8 cellular contexts compared by ENCODE assay signal in genomic region chr19:662962-663681, GRCh38. TPM values are rescaled to one million over a fixed set of nuclear protein-coding genes. Genes with fewer than 3 reads are reported as not detected.
DNase-seq lines count a peak whose midpoint lies in the region; ATAC-seq and TF ChIP-seq lines count a peak whose summit lies in the region.

RNF126 (minus strand) TSS chr19:663214; CDS start chr19:663121, 93 bp downstream.

- H3K27me3 Mint-ChIP-seq in GM23338 (ENCODE audit: insufficient read depth, low read depth, poor library complexity) = peaks cover 16% of the 10 kb centered on the region
- peaks cover 4% of the 10 kb centered on the region for H3K27me3 Mint-ChIP-seq in nephron progenitor cell (ENCODE audit: low read depth, poor library complexity)
- H3K27me3 Mint-ChIP-seq in stimulated activated naive CD8-positive, alpha-beta T cell treated with anti-CD3 and anti-CD28 coated beads, Interleukin-15, Interleukin-2, amounts not matched to agents 100 ng/mL and 50 ng/mL, for 24 hours = no peaks in the 10 kb centered on the region

- peaks cover 28% of the 10 kb centered on the region for H4K20me1 ChIP-seq in GM23338 (replicated peaks; ENCODE audit: insufficient read depth)

- peak; percentile 56 for ATAC-seq in GM23338

- no peaks in the 10 kb centered on the region for H3K9me3 ChIP-seq in MG63

- peak within 1 kb of the TSS; percentile 94; the same call in 1 of the 2 replicates for H2AFZ ChIP-seq in GM23338

- H3K9me3 Mint-ChIP-seq in GM23338 (peaks cover 14% of the 10 kb centered on the region), nephron progenitor cell (peaks cover 11% of the 10 kb centered on the region)
- no peaks in the 10 kb centered on the region for H3K9me3 Mint-ChIP-seq in stimulated activated naive CD8-positive, alpha-beta T cell treated with anti-CD3 and anti-CD28 coated beads, Interleukin-15, Interleukin-2, amounts not matched to agents 100 ng/mL and 50 ng/mL, for 24 hours

- H3K27me3 ChIP-seq in GM23338 (ENCODE audit: insufficient read depth) (no peaks in the 10 kb centered on the region), MG63 (no peaks in the 10 kb centered on the region)

- peaks cover 48% of the 10 kb centered on the region for H3K79me2 ChIP-seq in GM23338 (replicated peaks; ENCODE audit: insufficient read depth)

- DNase-seq in DMS53 treated with DMSO at 0.1 percent for 48 hours (lab: John Stamatoyannopoulos, UW; ENCODE audit: unreplicated experiment) (peak; percentile 58), GM23338 (ENCODE audit: low spot score) (peak; percentile 84), MG63 (peak; percentile 87), SHP77 (lab: John Stamatoyannopoulos, UW) (peak; percentile 75 to 93), fibroblast of the conjunctiva (ENCODE audit: low read depth) (peak; percentile 75), nephron progenitor cell (peak; percentile 90)
- peak; percentile 96 for DNase-seq in activated effector memory CD4-positive, alpha-beta T cell treated with anti-CD3 and anti-CD28 coated beads, Interleukin-2, amount 50 U/mL, for 16 hours

- H3K36me3 Mint-ChIP-seq in GM23338 (ENCODE audit: low read depth) (no peaks in the 10 kb centered on the region; the same call in 1 of the 3 replicates), nephron progenitor cell (ENCODE audit: low read depth) (no peaks in the 10 kb centered on the region)
- H3K36me3 Mint-ChIP-seq in stimulated activated naive CD8-positive, alpha-beta T cell treated with anti-CD3 and anti-CD28 coated beads, Interleukin-15, Interleukin-2, amounts not matched to agents 100 ng/mL and 50 ng/mL, for 24 hours (ENCODE audit: low read depth) = peaks cover 22% of the 10 kb centered on the region

- TF ChIP-seq CTCF in GM23338 (conservative IDR thresholded peaks at IDR 0.05; ENCODE audit: low read depth in 2 of 2) (no peak), nephron progenitor cell (IDR thresholded peaks at IDR 0.05) (no peak)

- H3K9me2 ChIP-seq in GM23338 (ENCODE audit: insufficient read depth) = no peaks in the 10 kb centered on the region

- H3K36me3 ChIP-seq in GM23338 (ENCODE audit: insufficient read depth) (no peaks in the 10 kb centered on the region), MG63 (no peaks in the 10 kb centered on the region)

- H3K27ac Mint-ChIP-seq in GM23338 = no peak within 1 kb of the TSS
- H3K27ac Mint-ChIP-seq in nephron progenitor cell = no peak within 1 kb of the TSS
- peak within 1 kb of the TSS; percentile 95 for H3K27ac Mint-ChIP-seq in stimulated activated naive CD8-positive, alpha-beta T cell treated with anti-CD3 and anti-CD28 coated beads, Interleukin-15, Interleukin-2, amounts not matched to agents 100 ng/mL and 50 ng/mL, for 24 hours

- no peak within 1 kb of the TSS for H3K27ac ChIP-seq in GM23338 (ENCODE audit: low read depth)

- H3K4me3 ChIP-seq in GM23338 (peak within 1 kb of the TSS; percentile 82), MG63 (peak within 1 kb of the TSS; percentile 68)

- H3F3A ChIP-seq in GM23338 (replicated peaks; ENCODE audit: low read depth) = peaks cover 8% of the 10 kb centered on the region; the same call in 1 of the 2 replicates

- H3K4me3 Mint-ChIP-seq in GM23338 (peak within 1 kb of the TSS; percentile 82), nephron progenitor cell (peak within 1 kb of the TSS; percentile 80)
- peak within 1 kb of the TSS; percentile 92 for H3K4me3 Mint-ChIP-seq in stimulated activated naive CD8-positive, alpha-beta T cell treated with anti-CD3 and anti-CD28 coated beads, Interleukin-15, Interleukin-2, amounts not matched to agents 100 ng/mL and 50 ng/mL, for 24 hours

- H3K4me2 ChIP-seq in GM23338 = peak within 1 kb of the TSS; percentile 90

- H3K4me1 Mint-ChIP-seq in GM23338 (peaks cover 13% of the 10 kb centered on the region), nephron progenitor cell (peaks cover 24% of the 10 kb centered on the region)
- H3K4me1 Mint-ChIP-seq in stimulated activated naive CD8-positive, alpha-beta T cell treated with anti-CD3 and anti-CD28 coated beads, Interleukin-15, Interleukin-2, amounts not matched to agents 100 ng/mL and 50 ng/mL, for 24 hours (ENCODE audit: low read depth) = peaks cover 40% of the 10 kb centered on the region

- H3K4me1 ChIP-seq in GM23338 (ENCODE audit: insufficient read depth) = peaks cover 6% of the 10 kb centered on the region

TF ChIP-seq in GM23338, 12 proteins besides CTCF, POLR2A, EP300 and RAD21:
- TF ChIP-seq CREB1 (CRISPR knock-in tag; IDR thresholded peaks at IDR 0.05; ENCODE audit: low read depth) (no peak; the same call in 1 of the 2 replicates), EZH2phosphoT487 (IDR thresholded peaks at IDR 0.05; ENCODE audit: unreplicated experiment) (no peak), POLR2AphosphoS5 (IDR thresholded peaks at IDR 0.05; ENCODE audit: low read depth) (peak; percentile 53), ZNF331 (CRISPR knock-in tag; IDR thresholded peaks at IDR 0.05; ENCODE audit: low read depth) (no peak)
- TF ChIP-seq, protein P1, sequence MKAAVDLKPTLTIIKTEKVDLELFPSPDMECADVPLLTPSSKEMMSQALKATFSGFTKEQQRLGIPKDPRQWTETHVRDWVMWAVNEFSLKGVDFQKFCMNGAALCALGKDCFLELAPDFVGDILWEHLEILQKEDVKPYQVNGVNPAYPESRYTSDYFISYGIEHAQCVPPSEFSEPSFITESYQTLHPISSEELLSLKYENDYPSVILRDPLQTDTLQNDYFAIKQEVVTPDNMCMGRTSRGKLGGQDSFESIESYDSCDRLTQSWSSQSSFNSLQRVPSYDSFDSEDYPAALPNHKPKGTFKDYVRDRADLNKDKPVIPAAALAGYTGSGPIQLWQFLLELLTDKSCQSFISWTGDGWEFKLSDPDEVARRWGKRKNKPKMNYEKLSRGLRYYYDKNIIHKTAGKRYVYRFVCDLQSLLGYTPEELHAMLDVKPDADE (IDR thresholded peaks at IDR 0.05) = no peak
- TF ChIP-seq, protein P2, sequence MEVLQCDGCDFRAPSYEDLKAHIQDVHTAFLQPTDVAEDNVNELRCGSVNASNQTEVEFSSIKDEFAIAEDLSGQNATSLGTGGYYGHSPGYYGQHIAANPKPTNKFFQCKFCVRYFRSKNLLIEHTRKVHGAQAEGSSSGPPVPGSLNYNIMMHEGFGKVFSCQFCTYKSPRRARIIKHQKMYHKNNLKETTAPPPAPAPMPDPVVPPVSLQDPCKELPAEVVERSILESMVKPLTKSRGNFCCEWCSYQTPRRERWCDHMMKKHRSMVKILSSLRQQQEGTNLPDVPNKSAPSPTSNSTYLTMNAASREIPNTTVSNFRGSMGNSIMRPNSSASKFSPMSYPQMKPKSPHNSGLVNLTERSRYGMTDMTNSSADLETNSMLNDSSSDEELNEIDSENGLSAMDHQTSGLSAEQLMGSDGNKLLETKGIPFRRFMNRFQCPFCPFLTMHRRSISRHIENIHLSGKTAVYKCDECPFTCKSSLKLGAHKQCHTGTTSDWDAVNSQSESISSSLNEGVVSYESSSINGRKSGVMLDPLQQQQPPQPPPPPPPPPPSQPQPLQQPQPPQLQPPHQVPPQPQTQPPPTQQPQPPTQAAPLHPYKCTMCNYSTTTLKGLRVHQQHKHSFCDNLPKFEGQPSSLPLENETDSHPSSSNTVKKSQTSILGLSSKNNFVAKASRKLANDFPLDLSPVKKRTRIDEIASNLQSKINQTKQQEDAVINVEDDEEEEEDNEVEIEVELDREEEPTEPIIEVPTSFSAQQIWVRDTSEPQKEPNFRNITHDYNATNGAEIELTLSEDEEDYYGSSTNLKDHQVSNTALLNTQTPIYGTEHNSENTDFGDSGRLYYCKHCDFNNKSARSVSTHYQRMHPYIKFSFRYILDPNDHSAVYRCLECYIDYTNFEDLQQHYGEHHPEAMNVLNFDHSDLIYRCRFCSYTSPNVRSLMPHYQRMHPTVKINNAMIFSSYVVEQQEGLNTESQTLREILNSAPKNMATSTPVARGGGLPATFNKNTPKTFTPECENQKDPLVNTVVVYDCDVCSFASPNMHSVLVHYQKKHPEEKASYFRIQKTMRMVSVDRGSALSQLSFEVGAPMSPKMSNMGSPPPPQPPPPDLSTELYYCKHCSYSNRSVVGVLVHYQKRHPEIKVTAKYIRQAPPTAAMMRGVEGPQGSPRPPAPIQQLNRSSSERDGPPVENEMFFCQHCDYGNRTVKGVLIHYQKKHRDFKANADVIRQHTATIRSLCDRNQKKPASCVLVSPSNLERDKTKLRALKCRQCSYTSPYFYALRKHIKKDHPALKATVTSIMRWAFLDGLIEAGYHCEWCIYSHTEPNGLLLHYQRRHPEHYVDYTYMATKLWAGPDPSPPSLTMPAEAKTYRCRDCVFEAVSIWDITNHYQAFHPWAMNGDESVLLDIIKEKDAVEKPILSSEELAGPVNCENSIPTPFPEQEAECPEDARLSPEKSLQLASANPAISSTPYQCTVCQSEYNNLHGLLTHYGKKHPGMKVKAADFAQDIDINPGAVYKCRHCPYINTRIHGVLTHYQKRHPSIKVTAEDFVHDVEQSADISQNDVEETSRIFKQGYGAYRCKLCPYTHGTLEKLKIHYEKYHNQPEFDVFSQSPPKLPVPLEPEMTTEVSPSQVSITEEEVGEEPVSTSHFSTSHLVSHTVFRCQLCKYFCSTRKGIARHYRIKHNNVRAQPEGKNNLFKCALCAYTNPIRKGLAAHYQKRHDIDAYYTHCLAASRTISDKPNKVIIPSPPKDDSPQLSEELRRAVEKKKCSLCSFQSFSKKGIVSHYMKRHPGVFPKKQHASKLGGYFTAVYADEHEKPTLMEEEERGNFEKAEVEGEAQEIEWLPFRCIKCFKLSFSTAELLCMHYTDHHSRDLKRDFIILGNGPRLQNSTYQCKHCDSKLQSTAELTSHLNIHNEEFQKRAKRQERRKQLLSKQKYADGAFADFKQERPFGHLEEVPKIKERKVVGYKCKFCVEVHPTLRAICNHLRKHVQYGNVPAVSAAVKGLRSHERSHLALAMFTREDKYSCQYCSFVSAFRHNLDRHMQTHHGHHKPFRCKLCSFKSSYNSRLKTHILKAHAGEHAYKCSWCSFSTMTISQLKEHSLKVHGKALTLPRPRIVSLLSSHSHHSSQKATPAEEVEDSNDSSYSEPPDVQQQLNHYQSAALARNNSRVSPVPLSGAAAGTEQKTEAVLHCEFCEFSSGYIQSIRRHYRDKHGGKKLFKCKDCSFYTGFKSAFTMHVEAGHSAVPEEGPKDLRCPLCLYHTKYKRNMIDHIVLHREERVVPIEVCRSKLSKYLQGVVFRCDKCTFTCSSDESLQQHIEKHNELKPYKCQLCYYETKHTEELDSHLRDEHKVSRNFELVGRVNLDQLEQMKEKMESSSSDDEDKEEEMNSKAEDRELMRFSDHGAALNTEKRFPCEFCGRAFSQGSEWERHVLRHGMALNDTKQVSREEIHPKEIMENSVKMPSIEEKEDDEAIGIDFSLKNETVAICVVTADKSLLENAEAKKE (CRISPR knock-in tag; IDR thresholded peaks at IDR 0.05) = no peak

RNA-seq across cellular contexts. Expression of gene RNF126, which starts in this region (rescaled TPM):
- 80.5 and 112 TPM in 2 replicates for total RNA-seq in GM23338 (2014; rRNA removed; shearing (Covaris generic))
- polyA plus RNA-seq in GM23338 (2016; fragmentation: Nextera tagmentation; extraction: Ambion mirVana) = 91.7 and 95.7 TPM in 2 replicates
- 22.0 and 23.5 TPM in 2 replicates for total RNA-seq in MG63 (2014; rRNA removed; shearing (Covaris generic); ENCODE audit: low replicate concordance)
